In genomic region chr14:67360469-67361206, GRCh38 we compare ENCODE assay signal across 8 cellular contexts.
DNase-seq lines count a peak whose midpoint lies in the region; ATAC-seq and TF ChIP-seq lines count a peak whose summit lies in the region.

No MANE protein-coding gene starts in this region.

- TF ChIP-seq CTCF in RWPE1 (conservative IDR thresholded peaks at IDR 0.05; ENCODE audit: low read depth) = no peak
- no peak for TF ChIP-seq CTCF in neutrophil (IDR thresholded peaks at IDR 0.05)

- peak; percentile 55 for TF ChIP-seq POLR2A in erythroblast (IDR thresholded peaks at IDR 0.05; ENCODE audit: low read length)

- ATAC-seq in GM18502 (IDR thresholded peaks at IDR 0.05; ENCODE audit: poor library complexity, unreplicated experiment) = peak; percentile 29
- ATAC-seq in HG02678 (IDR thresholded peaks at IDR 0.05; ENCODE audit: unreplicated experiment) = peak; percentile 16

- H3K27ac ChIP-seq in RWPE1 (peak overlapping the region; percentile 91), neutrophil (peak overlapping the region; percentile 96)

- peaks cover 24 to 29% of the 10 kb centered on the region in 2 experiments for H3K4me1 ChIP-seq in neutrophil (ENCODE audit: control insufficient read depth in 1 of 2, insufficient read depth in 1 of 2, low read depth in 1 of 2, low read length in 1 of 2)

- peak overlapping the region; percentile 81 to 84 for H3K4me3 ChIP-seq in neutrophil (ENCODE audit: low read depth in 1 of 2, low read length in 1 of 2)

- no peak for DNase-seq in RWPE1 (ENCODE audit: low spot score)
- peak; percentile 69 to 83 for DNase-seq in erythroblast (lab: John Stamatoyannopoulos, UW)
- no peak for DNase-seq in NCI-H2196 treated with DMSO at 0.1 percent for 48 hours (lab: John Stamatoyannopoulos, UW; ENCODE audit: unreplicated experiment)
- no peak for DNase-seq in NCI-H526 (lab: John Stamatoyannopoulos, UW)
- no peak for DNase-seq in DMS153 (lab: John Stamatoyannopoulos, UW)

- POLR2A ChIA-PET in RWPE1 (lab: Yijun Ruan, JAX; ENCODE audit: low non-redundant PET) = no interaction called here

- H3K9me3 ChIP-seq in neutrophil = no peaks in the 10 kb centered on the region

- H3K27me3 ChIP-seq in neutrophil = no peaks in the 10 kb centered on the region

- peaks cover 7% of the 10 kb centered on the region for H3K36me3 ChIP-seq in neutrophil

- CTCF ChIA-PET in RWPE1 (lab: Yijun Ruan, JAX) = interaction anchor here (0.6 to 1.6 kb wide), 10 partner anchors 9 to 334 kb away, joined by 3 to 7 read pairs (median 5); no protein-coding TSS in a partner anchor

Comparison
In these comparisons a context has a peak if more than half of its experiments do, and no peak if none do; other contexts are left out.
1. DNase-seq: peak in erythroblast (2 of 2); none in RWPE1 (single experiment), NCI-H2196 treated with DMSO at 0.1 percent for 48 hours (single experiment), NCI-H526 (0 of 2) and DMS153 (single experiment).